8 cellular contexts compared by ENCODE assay signal in the genomic region with DNA sequence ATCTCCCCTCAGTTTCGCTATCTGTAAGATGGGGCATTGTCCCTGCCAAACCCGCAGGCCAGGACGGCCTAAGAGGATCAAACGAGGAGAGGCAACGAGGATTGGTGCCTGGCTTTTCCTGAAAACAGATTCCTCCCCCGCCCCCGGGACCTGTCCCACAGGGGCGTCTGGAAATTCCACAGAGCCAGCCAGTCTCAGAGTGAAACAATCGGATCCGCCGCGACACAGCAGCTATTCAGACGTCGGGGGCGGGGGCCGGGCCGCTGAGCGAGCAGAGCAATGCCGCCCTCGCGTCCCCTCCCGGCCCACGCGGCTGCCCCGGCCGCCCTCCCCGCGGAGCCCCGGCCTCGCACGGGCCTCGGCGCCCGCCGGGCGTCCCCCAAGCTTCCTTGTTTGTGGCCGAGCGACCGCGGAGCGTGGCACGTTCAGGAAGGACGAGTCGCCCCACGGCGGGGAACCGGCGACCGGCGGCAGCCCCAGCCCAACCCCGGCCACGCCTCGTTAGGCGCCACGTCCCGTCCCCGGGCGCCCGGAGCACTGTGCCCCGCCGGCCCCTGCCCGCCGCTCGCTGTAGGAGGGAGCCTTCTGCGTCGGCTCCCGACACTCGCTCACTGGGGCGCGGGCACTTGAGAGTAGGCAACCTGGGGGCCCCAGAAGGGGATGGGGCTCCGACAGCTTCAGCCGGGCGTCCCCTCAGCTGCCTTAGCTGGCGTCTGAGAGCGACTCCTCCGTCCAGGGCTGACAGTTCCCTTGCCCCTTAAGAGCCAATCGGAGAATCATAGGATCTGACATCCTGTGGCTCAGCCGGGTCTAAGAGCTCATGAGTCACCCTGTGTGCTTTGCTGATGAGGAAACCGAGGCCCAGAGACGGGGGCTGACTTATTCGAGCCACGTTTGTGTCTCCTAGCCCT.
DNase-seq lines count a peak whose midpoint lies in the region; ATAC-seq and TF ChIP-seq lines count a peak whose summit lies in the region.

No MANE protein-coding gene starts in this region.

- ATAC-seq in HG03280 (IDR thresholded peaks at IDR 0.05; ENCODE audit: unreplicated experiment): no peak

- DNase-seq in GDM1 (lab: John Stamatoyannopoulos, UW) (peak; percentile 46), Kasumi-1 (lab: John Stamatoyannopoulos, UW) (peak; percentile 78 to 79), choroid plexus epithelial cell (ENCODE audit: low read depth) (peak; percentile 92), kidney glomerular epithelial cell (lab: John Stamatoyannopoulos, UW) (peak; percentile 33), pons (ENCODE audit: low spot score) (no peak)
- DNase-seq in activated CD4-positive, CD25-positive, alpha-beta regulatory T cell treated with anti-CD3 and anti-CD28 coated beads, Interleukin-2, amount 50 U/mL, for 72 hours: peak; percentile 65
- DNase-seq in stimulated activated CD4-positive, alpha-beta T cell treated with anti-CD3 and anti-CD28 coated beads, Interleukin-15, amount 100 ng/mL, for 24 hours: peak; percentile 75

- peak overlapping the region; percentile 59 for H3K4me3 ChIP-seq in choroid plexus epithelial cell (ENCODE audit: low read depth, low read length)

- no peak for TF ChIP-seq CTCF in choroid plexus epithelial cell (conservative IDR thresholded peaks at IDR 0.05; ENCODE audit: low read depth, low read length)
